Comparison of ENCODE assay signal across 27 cellular contexts in genomic region chr11:61736310-61736709, GRCh38. TPM values are rescaled to one million over a fixed set of nuclear protein-coding genes. Genes with fewer than 3 reads are reported as not detected.
DNase-seq lines count a peak whose midpoint lies in the region; ATAC-seq and TF ChIP-seq lines count a peak whose summit lies in the region.
"Had no signal": no experiment of that assay in that cellular context is flagged by ENCODE, and none has a peak within 500 bp of the region (broad histone marks: within the 10 kb centered on the region; RNA-seq: fewer than 3 reads in every experiment).

No MANE protein-coding gene starts in this region.

- no peak for TF ChIP-seq CTCF in RWPE2 (IDR thresholded peaks at IDR 0.05; ENCODE audit: poor library complexity, severe bottlenecking)

- no peak overlapping the region for H3K4me3 ChIP-seq in RWPE2 (ENCODE audit: severe bottlenecking)
- H3K4me3 ChIP-seq: GM12878, PC-9 had no signal

- no peaks in the 10 kb centered on the region for H3K9me3 ChIP-seq in RWPE2 (ENCODE audit: severe bottlenecking)

- H3K36me3 ChIP-seq in RWPE2 (ENCODE audit: low read depth) = no peaks in the 10 kb centered on the region

- no peaks in the 10 kb centered on the region for H3K4me1 ChIP-seq in RWPE2 (ENCODE audit: insufficient read depth, poor library complexity, severe bottlenecking)

- DNase-seq in RWPE2 (ENCODE audit: low spot score) (no peak), caudate nucleus (lab: John Stamatoyannopoulos, UW) (peak in 4 of 61 donors; percentile 20 to 77 (median 37)), kidney tubule cell (ENCODE audit: low spot score) (peak; percentile 47), NCI-H2107 (lab: John Stamatoyannopoulos, UW) (no peak), dermis blood vessel endothelial cell (no peak), iPS-NIHi7 (ENCODE audit: extremely low spot score) (no peak)
- DNase-seq in naive thymus-derived CD8-positive, alpha-beta T cell = no peak
- DNase-seq: CD8-positive, alpha-beta T cell; DMS 273 treated with DMSO at 0.1 percent for 48 hours; DMS79; EL; GDM1; GOT3; HCEC 1CT; KBM-7; NCI-H1092; NCI-H1436; NCI-H187; NCI-H2081 treated with DMSO at 0.1 percent for 48 hours; NCI-H446; NCI-H524 treated with DMSO at 0.1 percent for 48 hours; NCI-H774; PC-9; Right ventricle myocardium superior had no signal

- no peak overlapping the region for H3K4me3 Mint-ChIP-seq in naive thymus-derived CD8-positive, alpha-beta T cell
- H3K4me3 Mint-ChIP-seq: B cell; CD8-positive, alpha-beta T cell had no signal

- ATAC-seq in RWPE2 (ENCODE audit: low read depth) = peak; percentile 43
- no peak for ATAC-seq in naive thymus-derived CD8-positive, alpha-beta T cell
- ATAC-seq: CD8-positive, alpha-beta T cell had no signal

- peaks cover 1 to 7% (median 4%) of the 10 kb centered on the region in 4 donors for H3K4me1 Mint-ChIP-seq in naive thymus-derived CD8-positive, alpha-beta T cell

- H3K27ac ChIP-seq in RWPE2 (ENCODE audit: poor library complexity, severe bottlenecking) (no peak overlapping the region), caudate nucleus (ENCODE audit: low read depth, low read length) (peak overlapping the region; percentile 28)
- H3K27ac ChIP-seq: C4-2B, PC-9 had no signal

- peak overlapping the region in 1 of 10 donors; percentile 18 for H3K27ac Mint-ChIP-seq in naive thymus-derived CD8-positive, alpha-beta T cell
- H3K27ac Mint-ChIP-seq: B cell; CD8-positive, alpha-beta T cell had no signal

- no peaks in the 10 kb centered on the region for H3K27me3 ChIP-seq in RWPE2 (ENCODE audit: insufficient read depth, poor library complexity, severe bottlenecking)

- no peaks in the 10 kb centered on the region for H3K36me3 Mint-ChIP-seq in naive thymus-derived CD8-positive, alpha-beta T cell
- H3K36me3 Mint-ChIP-seq: CD8-positive, alpha-beta T cell had no signal

- no peaks in the 10 kb centered on the region for H3K27me3 Mint-ChIP-seq in naive thymus-derived CD8-positive, alpha-beta T cell
- H3K27me3 Mint-ChIP-seq: B cell had no signal

- H3K9me3 Mint-ChIP-seq in naive thymus-derived CD8-positive, alpha-beta T cell = no peaks in the 10 kb centered on the region
- H3K9me3 Mint-ChIP-seq: CD8-positive, alpha-beta T cell had no signal

- POLR2A ChIA-PET in naive thymus-derived CD8-positive, alpha-beta T cell (lab: Charles Lee) = no interaction called here

RNA-seq across cellular contexts. Expression of gene MYRF, which starts 16.1 kb away (rescaled TPM):
- total RNA-seq in naive thymus-derived CD8-positive, alpha-beta T cell = under 1 TPM; 0.47 to 0.68 TPM
- polyA plus RNA-seq in naive thymus-derived CD8-positive, alpha-beta T cell = under 1 TPM in 2 of 3 donors, not detected in 1; 0.26 to 0.52 TPM
- total RNA-seq in dermis blood vessel endothelial cell = 0.17 and 0.28 TPM in 2 replicates

RNA-seq across cellular contexts. Expression of gene TMEM258, which starts 56.1 kb away (rescaled TPM):
- total RNA-seq in naive thymus-derived CD8-positive, alpha-beta T cell = 10 to 100 TPM; 84.4 to 87.7 TPM
- 100 to 1,000 TPM; 205 to 256 (median 225) TPM for polyA plus RNA-seq in naive thymus-derived CD8-positive, alpha-beta T cell
- 27.9 and 41.0 TPM in 2 replicates for total RNA-seq in dermis blood vessel endothelial cell

RNA-seq across cellular contexts. Expression of gene DAGLA, which starts 56.1 kb away (rescaled TPM):
- under 1 TPM; 0.08 to 0.13 TPM for total RNA-seq in naive thymus-derived CD8-positive, alpha-beta T cell
- polyA plus RNA-seq in naive thymus-derived CD8-positive, alpha-beta T cell = not detected
- total RNA-seq in dermis blood vessel endothelial cell = 4.4 and 4.7 TPM in 2 replicates
- total RNA-seq: B cell had no signal
- polyA plus RNA-seq: GM12878 had no signal

RNA-seq across cellular contexts. Expression of gene FEN1, which starts 56.4 kb away (rescaled TPM):
- 1 to 10 TPM; 8.3 to 8.6 TPM for total RNA-seq in naive thymus-derived CD8-positive, alpha-beta T cell
- 10 to 100 TPM in 2 of 3 donors, 1 to 10 TPM in 1; 10.0 to 13.1 (median 10.2) TPM for polyA plus RNA-seq in naive thymus-derived CD8-positive, alpha-beta T cell
- 27.4 and 48.5 TPM in 2 replicates for total RNA-seq in dermis blood vessel endothelial cell
